1 cellular context compared by ENCODE assay signal in genomic region chr2:236338495-236339184, GRCh38.
TF ChIP-seq lines count a peak whose summit lies in the region.

No MANE protein-coding gene starts in this region.

TF ChIP-seq in GM23338, 12 proteins besides CTCF, POLR2A, EP300 and RAD21 (continued from another document):
- TF ChIP-seq ZNF462 (CRISPR knock-in tag; IDR thresholded peaks at IDR 0.05) (no peak), JUNB (IDR thresholded peaks at IDR 0.05; ENCODE audit: unreplicated experiment) (no peak)
